ENCODE assay signal across 22 cellular contexts in genomic region chr3:73479325-73479724, GRCh38.
DNase-seq lines count a peak whose midpoint lies in the region; ATAC-seq, FAIRE-seq and TF ChIP-seq lines count a peak whose summit lies in the region.
"Had no signal": no experiment of that assay in that cellular context is flagged by ENCODE, and none has a peak within 500 bp of the region (broad histone marks: within the 10 kb centered on the region; RNA-seq: fewer than 3 reads in every experiment).

No MANE protein-coding gene starts in this region.

- 73 to 85% (median 77%) methylated on average over 5 of the region's 5 CpGs for WGBS in heart left ventricle, 4 donors
- WGBS in H1 (ENCODE audit: extremely low coverage in 1 of 2, insufficient coverage in 1 of 2, insufficient read length in 1 of 2, insufficient replicate concordance in 2 of 2, low coverage in 1 of 2, low lambda C conversion rate in 2 of 2, missing lambda C conversion rate in 1 of 2), 2 experiments = 95% methylated on average over 5 of the region's 5 CpGs; no CpG with 5 or more reads in 1 of the 2 experiments
- WGBS in psoas muscle, 3 donors = 30 to 44% (median 37%) methylated on average over 5 of the region's 5 CpGs

- H3K4me3 ChIP-seq in cardiac muscle cell (no peak overlapping the region), heart left ventricle (no peak overlapping the region), H1 (ENCODE audit: extremely low read depth in 1 of 4, insufficient read depth in 2 of 4, low read depth in 3 of 4, low read length in 4 of 4) (no peak overlapping the region), psoas muscle (no peak overlapping the region)
- H3K4me3 ChIP-seq: BLaER1 treated with 17β-estradiol and CSF1 and Interleukin-3, amounts not matched to agents 10 nM and 100 nM; GM12878; GM23248 had no signal

- H2BK20ac ChIP-seq in H1 (ENCODE audit: low read length) = no peak overlapping the region

- no peak overlapping the region for H4K5ac ChIP-seq in H1 (ENCODE audit: insufficient read length, low read depth, low read length)

- TF ChIP-seq CTCF in cardiac muscle cell (IDR thresholded peaks at IDR 0.05; ENCODE audit: low read depth, low read length) = no peak
- no peak for TF ChIP-seq CTCF in heart left ventricle (IDR thresholded peaks at IDR 0.05)
- TF ChIP-seq CTCF in H1 (IDR thresholded peaks at IDR 0.05; ENCODE audit: control extremely low read depth in 1 of 3, insufficient read depth in 1 of 3, low read depth in 1 of 3, low read length in 3 of 3) = no peak
- no peak for TF ChIP-seq CTCF in psoas muscle (IDR thresholded peaks at IDR 0.05)

- H4K8ac ChIP-seq in H1 (ENCODE audit: extremely low read depth, insufficient read depth, low read length) = no peak overlapping the region

- no peak overlapping the region for H2BK12ac ChIP-seq in H1 (ENCODE audit: low read depth, low read length)

- DNase-seq in cardiac muscle cell (ENCODE audit: low read depth in 1 of 2, low spot score in 1 of 2) (no peak), heart left ventricle (no peak), H1 (ENCODE audit: low read depth in 1 of 2, low spot score in 2 of 2) (no peak), psoas muscle (no peak)
- DNase-seq in stimulated activated CD4-positive, alpha-beta T cell treated with anti-CD3 and anti-CD28 coated beads, Interleukin-2, amount 100 ng/mL, for 24 hours = no peak
- no peak for DNase-seq in activated CD8-positive, alpha-beta T cell treated with anti-CD3 and anti-CD28 coated beads, Interleukin-2, amount 10 ng/mL, durations not matched to agents 7 days and 5 days
- DNase-seq: CD8-positive, alpha-beta T cell; COR-L47; DMS 273 treated with DMSO at 0.1 percent for 48 hours; DMS53; DND-41; EL; GM23248; HCEC 1CT had no signal

- H3K4me2 ChIP-seq in H1 (ENCODE audit: insufficient read depth in 1 of 2, low read depth in 2 of 2, low read length in 2 of 2) = no peak overlapping the region
- H3K4me2 ChIP-seq: BLaER1 treated with 17β-estradiol and CSF1 and Interleukin-3, amounts not matched to agents 10 nM and 100 nM had no signal

- no peak overlapping the region for H3K4me3 Mint-ChIP-seq in activated CD8-positive, alpha-beta T cell treated with anti-CD3 and anti-CD28 coated beads, Interleukin-2, amount 10 ng/mL, durations not matched to agents 7 days and 5 days
- H3K4me3 Mint-ChIP-seq: B cell; CD8-positive, alpha-beta T cell; IgD-negative memory B cell had no signal

- no peaks in the 10 kb centered on the region for H3K4me1 Mint-ChIP-seq in activated CD8-positive, alpha-beta T cell treated with anti-CD3 and anti-CD28 coated beads, Interleukin-2, amount 10 ng/mL, durations not matched to agents 7 days and 5 days (ENCODE audit: low read depth)

- no peak for FAIRE-seq in H1 (lab: Jason Lieb, UNC)
- FAIRE-seq: GM12878, GM19239, H54, HepG2 had no signal

- peaks cover 14% of the 10 kb centered on the region for H3K27me3 Mint-ChIP-seq in activated CD8-positive, alpha-beta T cell treated with anti-CD3 and anti-CD28 coated beads, Interleukin-2, amount 10 ng/mL, durations not matched to agents 7 days and 5 days (ENCODE audit: low read depth)

- TF ChIP-seq POLR2A in heart left ventricle (IDR thresholded peaks at IDR 0.05) (no peak), H1 (IDR thresholded peaks at IDR 0.05; ENCODE audit: control extremely low read depth in 1 of 2, low read depth in 2 of 2, low read length in 2 of 2) (no peak)

- H3K27me3 ChIP-seq in cardiac muscle cell = no peaks in the 10 kb centered on the region
- no peaks in the 10 kb centered on the region for H3K27me3 ChIP-seq in heart left ventricle
- H3K27me3 ChIP-seq in H1 (replicated peaks in 1 of 4; ENCODE audit: control insufficient read depth in 3 of 4, extremely low read depth in 1 of 4, insufficient read depth in 3 of 4, low read length in 3 of 4) = peaks cover 0 to 1% (median 0%) of the 10 kb centered on the region in 4 experiments; a peak in 1 of 7 replicates
- H3K27me3 ChIP-seq in psoas muscle (ENCODE audit: insufficient read depth in 3 of 3, low read length in 2 of 3) = no peaks in the 10 kb centered on the region

- H2AFZ ChIP-seq in H1 (ENCODE audit: low read length) = no peak overlapping the region
- H2AFZ ChIP-seq: GM23248 had no signal

- peaks cover 0 to 2% of the 10 kb centered on the region in 2 experiments; a peak in 1 of 4 replicates for H3K79me2 ChIP-seq in H1 (ENCODE audit: control insufficient read depth in 1 of 2, insufficient read depth in 2 of 2, low read length in 2 of 2)

- TF ChIP-seq EP300 in H1 (IDR thresholded peaks at IDR 0.05; ENCODE audit: borderline replicate concordance in 1 of 2, low read depth in 2 of 2, low read length in 2 of 2) = no peak

- no peak overlapping the region for H3K27ac Mint-ChIP-seq in activated CD8-positive, alpha-beta T cell treated with anti-CD3 and anti-CD28 coated beads, Interleukin-2, amount 10 ng/mL, durations not matched to agents 7 days and 5 days
- H3K27ac Mint-ChIP-seq: B cell; CD8-positive, alpha-beta T cell; IgD-negative memory B cell had no signal

- H4K20me1 ChIP-seq in H1 (replicated peaks in 1 of 2; ENCODE audit: control insufficient read depth in 1 of 2, insufficient read depth in 2 of 2, low read length in 2 of 2) = no peaks in the 10 kb centered on the region
- H4K20me1 ChIP-seq: BLaER1 treated with 17β-estradiol and CSF1 and Interleukin-3, amounts not matched to agents 10 nM and 100 nM had no signal

- H3K4ac ChIP-seq in H1 (replicated peaks; ENCODE audit: insufficient read length, low read depth, low read length) = no peak overlapping the region

- ATAC-seq in heart left ventricle (no peak), psoas muscle (peak in 3 of 4 donors; percentile 40 to 56 (median 47)), HG03108 (IDR thresholded peaks at IDR 0.05; ENCODE audit: unreplicated experiment) (no peak)
- no peak for ATAC-seq in activated CD8-positive, alpha-beta T cell treated with anti-CD3 and anti-CD28 coated beads, Interleukin-2, amount 10 ng/mL, durations not matched to agents 7 days and 5 days
- ATAC-seq: CD8-positive, alpha-beta T cell; GM12878; HepG2 had no signal

- intact Hi-C loops in heart left ventricle (cut with DNase I) (no loop called here), psoas muscle (cut with DNase I) (no loop called here)

- H4K91ac ChIP-seq in H1 (replicated peaks; ENCODE audit: insufficient read length, low read length) = no peak overlapping the region

- H3K23ac ChIP-seq in H1 (ENCODE audit: insufficient read length) = no peak overlapping the region

- H3K27ac ChIP-seq in cardiac muscle cell (peak overlapping the region; percentile 92), heart left ventricle (peak overlapping the region in 1 of 12 donors; percentile 44), H1 (ENCODE audit: low read depth, low read length) (no peak overlapping the region), psoas muscle (no peak overlapping the region)
- H3K27ac ChIP-seq: BLaER1 treated with 17β-estradiol and CSF1 and Interleukin-3, amounts not matched to agents 10 nM and 100 nM; GM23248 had no signal

- H3K14ac ChIP-seq in H1 (ENCODE audit: insufficient read length) = no peak overlapping the region

- no peaks in the 10 kb centered on the region for H3K36me3 Mint-ChIP-seq in activated CD8-positive, alpha-beta T cell treated with anti-CD3 and anti-CD28 coated beads, Interleukin-2, amount 10 ng/mL, durations not matched to agents 7 days and 5 days (ENCODE audit: low read depth)
- H3K36me3 Mint-ChIP-seq: CD8-positive, alpha-beta T cell; IgD-negative memory B cell had no signal

- CTCF ChIA-PET in H1 (lab: Charles Lee; ENCODE audit: partially characterized antibody) = interaction anchor here (0.8 kb wide), 1 partner anchor 29 kb away, joined by 6 read pairs; no protein-coding TSS in a partner anchor
- CTCF ChIA-PET in activated CD8-positive, alpha-beta T cell treated with anti-CD3 and anti-CD28 coated beads, Interleukin-2, amount 10 ng/mL, durations not matched to agents 7 days and 5 days (lab: Charles Lee) = no interaction called here

- no peaks in the 10 kb centered on the region for H3K9me3 Mint-ChIP-seq in activated CD8-positive, alpha-beta T cell treated with anti-CD3 and anti-CD28 coated beads, Interleukin-2, amount 10 ng/mL, durations not matched to agents 7 days and 5 days (ENCODE audit: insufficient read depth)

- H3K36me3 ChIP-seq in cardiac muscle cell (no peaks in the 10 kb centered on the region), heart left ventricle (no peaks in the 10 kb centered on the region), H1 (ENCODE audit: control insufficient read depth in 2 of 4, insufficient read depth in 4 of 4, low read length in 3 of 4) (no peaks in the 10 kb centered on the region; a peak in 1 of 8 replicates), psoas muscle (ENCODE audit: insufficient read depth in 1 of 2, low read depth in 1 of 2) (no peaks in the 10 kb centered on the region)
- H3K36me3 ChIP-seq: BLaER1 treated with 17β-estradiol and CSF1 and Interleukin-3, amounts not matched to agents 10 nM and 100 nM had no signal

- H2AK5ac ChIP-seq in H1 (ENCODE audit: low read depth, low read length) = no peak overlapping the region

- H3K56ac ChIP-seq in H1 (replicated peaks; ENCODE audit: insufficient read length, low read depth, low read length) = no peak overlapping the region

- no peak overlapping the region for H2BK120ac ChIP-seq in H1 (replicated peaks; ENCODE audit: low read depth, low read length)

- H3K79me1 ChIP-seq in H1 (ENCODE audit: low read depth, low read length) = no peaks in the 10 kb centered on the region

- peaks cover 44% of the 10 kb centered on the region for H3K4me1 ChIP-seq in cardiac muscle cell (ENCODE audit: low read depth)
- H3K4me1 ChIP-seq in heart left ventricle = peaks cover 0 to 42% (median 14%) of the 10 kb centered on the region in 12 donors
- peaks cover 7 to 13% (median 12%) of the 10 kb centered on the region in 4 experiments for H3K4me1 ChIP-seq in H1 (replicated peaks in 1 of 4; ENCODE audit: control insufficient read depth in 3 of 4, insufficient read depth in 4 of 4, low read length in 3 of 4)
- peaks cover 13% of the 10 kb centered on the region for H3K4me1 ChIP-seq in psoas muscle

- H3K18ac ChIP-seq in H1 (ENCODE audit: extremely low read depth, low read length) = no peak overlapping the region

- POLR2A ChIA-PET in H1 (lab: Charles Lee; ENCODE audit: partially characterized antibody) = no interaction called here
- POLR2A ChIA-PET in activated CD8-positive, alpha-beta T cell treated with anti-CD3 and anti-CD28 coated beads, Interleukin-2, amount 10 ng/mL, durations not matched to agents 7 days and 5 days (lab: Charles Lee) = no interaction called here

- H3K23me2 ChIP-seq in H1 (ENCODE audit: low read depth, low read length) = no peaks in the 10 kb centered on the region

- 0 out of 2 replicates have a peak overlapping the region, but pooled peaks have one; percentile 31 for H2BK15ac ChIP-seq in H1 (ENCODE audit: low read length)

- TF ChIP-seq RAD21 in H1 (IDR thresholded peaks at IDR 0.05 in 1 of 2, conservative IDR thresholded peaks at IDR 0.05 in 1 of 2; ENCODE audit: low read depth in 2 of 2, low read length in 2 of 2) = no peak

- H3K9me3 ChIP-seq in cardiac muscle cell (ENCODE audit: low read depth) (no peaks in the 10 kb centered on the region), heart left ventricle (peaks cover 0 to 6% (median 0%) of the 10 kb centered on the region in 12 donors), H1 (ENCODE audit: insufficient read depth in 2 of 2, low read depth in 1 of 2, low read length in 1 of 2) (peaks cover 2 to 7% of the 10 kb centered on the region in 2 experiments; a peak in 2 of 4 replicates), psoas muscle (no peaks in the 10 kb centered on the region)

- H3K9ac ChIP-seq in H1 (replicated peaks in 1 of 4; ENCODE audit: extremely low read depth in 1 of 4, low read depth in 3 of 4, low read length in 3 of 4) = no peak overlapping the region
- H3K9ac ChIP-seq: BLaER1 treated with 17β-estradiol and CSF1 and Interleukin-3, amounts not matched to agents 10 nM and 100 nM; GM23248 had no signal

- H2BK5ac ChIP-seq in H1 (ENCODE audit: low read depth, low read length) = no peak overlapping the region

Comparison
In these comparisons a context has a peak if more than half of its experiments do, and no peak if none do; other contexts are left out.
1. ATAC-seq: peak in psoas muscle (3 of 4); none in heart left ventricle (0 of 4), HG03108 (single experiment) and activated CD8-positive, alpha-beta T cell treated with anti-CD3 and anti-CD28 coated beads, Interleukin-2, amount 10 ng/mL, durations not matched to agents 7 days and 5 days (single experiment).